ENCODE assay signal across 7 cellular contexts in the genomic region with DNA sequence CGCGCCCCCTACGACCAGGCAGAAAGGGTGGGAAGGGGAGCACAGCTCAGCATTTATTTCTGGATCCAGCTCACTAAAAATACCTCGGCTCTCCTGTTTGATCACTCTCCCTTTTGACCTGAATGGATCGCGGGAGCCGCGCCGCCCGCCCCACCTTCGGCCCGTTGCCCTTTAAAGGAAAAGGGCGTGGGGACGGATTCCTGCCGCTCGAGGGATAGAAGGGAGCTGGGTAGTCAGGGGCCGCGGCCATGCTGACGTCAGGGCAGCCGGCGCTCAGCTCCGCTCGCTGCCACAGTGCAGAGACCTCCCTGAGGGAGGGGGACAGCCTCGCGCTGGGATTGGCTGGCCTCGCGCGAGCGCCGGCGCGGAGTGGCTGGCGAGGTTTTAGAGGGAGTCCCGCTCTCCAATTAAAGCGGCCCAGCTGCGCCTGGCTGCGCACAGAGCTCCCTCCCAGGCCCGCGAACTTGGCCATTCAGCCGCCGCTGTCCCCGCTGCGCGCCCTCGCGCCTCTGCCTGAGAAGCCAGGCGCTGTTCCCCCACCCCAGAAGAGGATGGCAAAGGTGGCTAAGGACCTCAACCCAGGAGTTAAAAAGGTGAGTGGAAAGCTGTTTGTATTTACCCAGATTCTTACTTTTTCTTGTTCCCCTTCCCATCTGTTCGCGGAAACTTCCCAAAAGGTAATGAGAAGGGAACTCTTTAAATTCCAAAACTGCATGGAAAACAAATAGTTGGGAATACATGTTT. TPM values are rescaled to one million over a fixed set of nuclear protein-coding genes. Genes with fewer than 3 reads are reported as not detected.
DNase-seq lines count a peak whose midpoint lies in the region; ATAC-seq lines count a peak whose summit lies in the region.

A gene with protein sequence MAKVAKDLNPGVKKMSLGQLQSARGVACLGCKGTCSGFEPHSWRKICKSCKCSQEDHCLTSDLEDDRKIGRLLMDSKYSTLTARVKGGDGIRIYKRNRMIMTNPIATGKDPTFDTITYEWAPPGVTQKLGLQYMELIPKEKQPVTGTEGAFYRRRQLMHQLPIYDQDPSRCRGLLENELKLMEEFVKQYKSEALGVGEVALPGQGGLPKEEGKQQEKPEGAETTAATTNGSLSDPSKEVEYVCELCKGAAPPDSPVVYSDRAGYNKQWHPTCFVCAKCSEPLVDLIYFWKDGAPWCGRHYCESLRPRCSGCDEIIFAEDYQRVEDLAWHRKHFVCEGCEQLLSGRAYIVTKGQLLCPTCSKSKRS (plus strand): TSS at position 436 of the 744 bp plus-strand sequence. CDS start 116 bp downstream, at position 552.

- no peaks in the 10 kb centered on the region for H3K27me3 Mint-ChIP-seq in central memory CD8-positive, alpha-beta T cell
- H3K27me3 Mint-ChIP-seq in immature natural killer cell (ENCODE audit: low read depth in 3 of 3), result peaks cover 0 to 9% (median 6%) of the 10 kb centered on the region in 3 donors

- H3K4me3 Mint-ChIP-seq in central memory CD8-positive, alpha-beta T cell, result peak within 1 kb of the TSS; percentile 82
- peak within 1 kb of the TSS; percentile 85 to 91 (median 86) for H3K4me3 Mint-ChIP-seq in immature natural killer cell

- H3K27ac Mint-ChIP-seq in central memory CD8-positive, alpha-beta T cell (ENCODE audit: low read depth), result peak within 1 kb of the TSS; percentile 78
- peak within 1 kb of the TSS in 5 of 6 donors; percentile 67 to 85 (median 83) for H3K27ac Mint-ChIP-seq in immature natural killer cell

- H3K4me1 Mint-ChIP-seq in central memory CD8-positive, alpha-beta T cell, result peaks cover 9% of the 10 kb centered on the region
- peaks cover 8 to 14% of the 10 kb centered on the region in 2 donors for H3K4me1 Mint-ChIP-seq in immature natural killer cell

- no peaks in the 10 kb centered on the region for H3K9me3 Mint-ChIP-seq in central memory CD8-positive, alpha-beta T cell
- H3K9me3 Mint-ChIP-seq in immature natural killer cell, result no peaks in the 10 kb centered on the region

- no peaks in the 10 kb centered on the region for H3K36me3 Mint-ChIP-seq in central memory CD8-positive, alpha-beta T cell (ENCODE audit: insufficient read depth)
- H3K36me3 Mint-ChIP-seq in immature natural killer cell, result no peaks in the 10 kb centered on the region

- peak; percentile 22 for DNase-seq in NCI-H2171 (lab: John Stamatoyannopoulos, UW)
- peak; percentile 40 to 68 for DNase-seq in central memory CD8-positive, alpha-beta T cell (ENCODE audit: low spot score in 2 of 2)
- peak; percentile 75 to 84 (median 83) for DNase-seq in immature natural killer cell
- DNase-seq in smooth muscle cell of the brain vasculature (ENCODE audit: low read depth, low spot score), result peak; percentile 75

- ATAC-seq in GM18519 (IDR thresholded peaks at IDR 0.05; ENCODE audit: low FRiP score, unreplicated experiment) (peak; percentile 95), HG02981 (IDR thresholded peaks at IDR 0.05; ENCODE audit: unreplicated experiment) (peak; percentile 94)
- peak; percentile 97 for ATAC-seq in activated CD4-positive, CD25-positive, alpha-beta regulatory T cell treated with anti-CD3 and anti-CD28 coated beads, Interleukin-2, amount 50 U/mL, for 24 hours
- peak; percentile 95 for ATAC-seq in central memory CD8-positive, alpha-beta T cell (replicated peaks; ENCODE audit: extremely low read depth, poor library complexity, severe bottlenecking)

RNA-seq across cellular contexts. Expression of the gene that starts here (rescaled TPM):
- under 1 TPM in 1 of 3 donors, not detected in 2; 0.24 TPM for polyA plus RNA-seq in immature natural killer cell

Comparison
In these comparisons a context has a peak if more than half of its experiments do, and no peak if none do; other contexts are left out.
1. Peak in every context shown above with its lines: DNase-seq and ATAC-seq.
2. Peak in DNase-seq in immature natural killer cell; RNA of the gene not detected or under 1 TPM.
3. DNase-seq: peak in every context shown above with its lines; median percentile 83 in immature natural killer cell; 75 in smooth muscle cell of the brain vasculature; 54 in central memory CD8-positive, alpha-beta T cell; 22 in NCI-H2171.